8 cellular contexts compared by ENCODE assay signal in the genomic region with DNA sequence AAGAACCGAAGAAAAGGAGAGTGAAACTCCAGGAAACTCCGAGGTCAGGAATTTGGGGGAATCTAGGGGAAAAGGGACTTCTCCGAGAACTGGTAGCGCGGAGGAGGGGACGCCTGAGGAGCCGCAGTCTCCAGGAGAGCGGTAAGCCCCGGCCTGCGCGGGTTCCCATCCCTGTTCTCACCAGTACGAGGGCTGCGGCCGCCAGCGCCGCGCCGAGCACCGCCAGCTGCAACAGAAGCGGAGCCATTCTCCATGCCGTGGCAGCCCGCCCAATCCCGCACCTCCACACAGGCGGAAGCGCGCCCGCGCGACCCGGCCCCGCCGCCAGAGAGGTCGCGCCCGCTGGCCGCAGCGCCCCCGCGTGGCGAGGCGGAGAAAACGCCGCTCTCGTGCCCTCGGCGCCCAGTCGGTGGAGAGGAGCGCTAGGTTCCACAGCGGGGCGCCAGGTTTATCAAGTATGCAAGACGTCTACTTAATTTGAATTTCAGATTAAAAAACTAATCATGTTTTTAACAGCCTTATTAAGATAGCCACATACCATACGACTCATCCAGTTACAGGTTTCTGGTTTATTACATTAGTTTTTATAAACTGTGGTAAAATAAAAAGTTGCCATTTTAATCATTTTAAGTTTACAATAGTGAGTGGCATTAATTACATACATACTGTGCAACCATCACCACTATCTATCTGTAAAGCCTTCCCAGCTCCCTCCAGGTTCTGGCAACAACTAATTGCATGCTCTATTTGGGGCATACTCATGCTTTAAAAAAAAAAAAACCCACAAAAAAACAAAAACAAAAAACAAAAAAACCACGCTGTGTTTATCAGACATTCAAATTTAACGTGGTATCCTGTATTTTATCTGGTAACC. TPM values are rescaled to one million over a fixed set of nuclear protein-coding genes. Genes with fewer than 3 reads are reported as not detected.
DNase-seq lines count a peak whose midpoint lies in the region; ATAC-seq and TF ChIP-seq lines count a peak whose summit lies in the region.

Gene ALG5 (minus strand): TSS at position 287 of the 874 bp plus-strand sequence. CDS start 40 bp downstream, at position 247.

- H3K9ac ChIP-seq in muscle layer of colon (ENCODE audit: low read length), result peak within 1 kb of the TSS; percentile 89

- TF ChIP-seq POLR2A in erythroblast (IDR thresholded peaks at IDR 0.05; ENCODE audit: low read length), result peak; percentile 84

- H3K9me3 Mint-ChIP-seq in activated T-cell treated with anti-CD3 and anti-CD28 coated beads, Interleukin-2, amount 50 U/mL, for 24 hours, result no peaks in the 10 kb centered on the region

- no peaks in the 10 kb centered on the region for H3K9me3 ChIP-seq in muscle layer of colon (ENCODE audit: low read length)

- H3K27ac ChIP-seq in muscle layer of colon (ENCODE audit: low read depth, low read length), result peak within 1 kb of the TSS; percentile 97

- H3K27me3 Mint-ChIP-seq in activated T-cell treated with anti-CD3 and anti-CD28 coated beads, Interleukin-2, amount 50 U/mL, for 24 hours, result no peaks in the 10 kb centered on the region

- peak within 1 kb of the TSS; percentile 100 for H3K27ac Mint-ChIP-seq in activated T-cell treated with anti-CD3 and anti-CD28 coated beads, Interleukin-2, amount 50 U/mL, for 24 hours

- H3K4me1 Mint-ChIP-seq in activated T-cell treated with anti-CD3 and anti-CD28 coated beads, Interleukin-2, amount 50 U/mL, for 24 hours (ENCODE audit: low read depth), result peaks cover 46% of the 10 kb centered on the region

- H3K4me1 ChIP-seq in muscle layer of colon (ENCODE audit: insufficient read depth, low read length), result peaks cover 19% of the 10 kb centered on the region

- DNase-seq in DMS53 treated with DMSO at 0.1 percent for 48 hours (lab: John Stamatoyannopoulos, UW; ENCODE audit: unreplicated experiment) (peak; percentile 83), KBM-7 (peak; percentile 92), erythroblast (lab: John Stamatoyannopoulos, UW) (peak; percentile 95 to 98)
- peak; percentile 97 for DNase-seq in activated T-cell treated with anti-CD3 and anti-CD28 coated beads, Interleukin-2, amount 50 U/mL, for 24 hours
- peak; percentile 83 for DNase-seq in stimulated activated CD8-positive, alpha-beta memory T cell treated with anti-CD3 and anti-CD28 coated beads, Interleukin-7, amount 100 ng/mL, for 24 hours (ENCODE audit: low read depth)

- no peaks in the 10 kb centered on the region for H3K27me3 ChIP-seq in muscle layer of colon (ENCODE audit: control insufficient read depth in 1 of 2, insufficient read depth in 2 of 2, low read length in 2 of 2)

- in situ Hi-C loops in KBM-7 (cut with MboI; ENCODE audit: low pct_unique_long_range_greater_than_20kb, low sequenced_read_pairs), result no loop called here

- H3K36me3 ChIP-seq in muscle layer of colon (ENCODE audit: insufficient read depth, low read length), result peaks cover 10% of the 10 kb centered on the region

- peak; percentile 62 for ATAC-seq in GM21619 (IDR thresholded peaks at IDR 0.05; ENCODE audit: unreplicated experiment)

- H3K36me3 Mint-ChIP-seq in activated T-cell treated with anti-CD3 and anti-CD28 coated beads, Interleukin-2, amount 50 U/mL, for 24 hours (ENCODE audit: low read depth), result peaks cover 88% of the 10 kb centered on the region

- peak within 1 kb of the TSS; percentile 92 to 94 for H3K4me3 ChIP-seq in muscle layer of colon (ENCODE audit: low read depth in 1 of 2, low read length in 2 of 2)

- H3K4me3 Mint-ChIP-seq in activated T-cell treated with anti-CD3 and anti-CD28 coated beads, Interleukin-2, amount 50 U/mL, for 24 hours, result peak within 1 kb of the TSS; percentile 100

TF ChIP-seq in PFSK-1, 5 proteins besides CTCF, POLR2A, EP300 and RAD21:
- TF ChIP-seq SIN3A (IDR thresholded peaks at IDR 0.05; ENCODE audit: borderline replicate concordance, insufficient read depth, low read length) (no peak), FOXP2 (optimal IDR thresholded peaks at IDR 0.05; ENCODE audit: borderline replicate concordance, extremely low read depth, extremely low read length, insufficient read depth) (peak; percentile 86), TAF1 (IDR thresholded peaks at IDR 0.05; ENCODE audit: borderline replicate concordance, insufficient read depth, low read length) (peak; percentile 89), REST (IDR thresholded peaks at IDR 0.05; ENCODE audit: insufficient read depth in 1 of 2, low read depth in 2 of 2, low read length in 2 of 2) (peak in 1 of 2 experiments; percentile 50; a peak in 1 of 4 replicates), POLR2AphosphoS5 (IDR thresholded peaks at IDR 0.05; ENCODE audit: low read depth, low read length) (peak; percentile 67)

RNA-seq across cellular contexts. Expression of gene ALG5, which starts in this region (rescaled TPM):
- polyA plus RNA-seq in PFSK-1 (2012; ENCODE audit: insufficient read length, low read depth), result 12.6 TPM

Comparison
In these comparisons a context has a peak if more than half of its experiments do, and no peak if none do; other contexts are left out.
1. Peak in every context shown above with its lines: DNase-seq, ATAC-seq, H3K4me3 ChIP-seq and H3K27ac ChIP-seq.